In the genomic region with DNA sequence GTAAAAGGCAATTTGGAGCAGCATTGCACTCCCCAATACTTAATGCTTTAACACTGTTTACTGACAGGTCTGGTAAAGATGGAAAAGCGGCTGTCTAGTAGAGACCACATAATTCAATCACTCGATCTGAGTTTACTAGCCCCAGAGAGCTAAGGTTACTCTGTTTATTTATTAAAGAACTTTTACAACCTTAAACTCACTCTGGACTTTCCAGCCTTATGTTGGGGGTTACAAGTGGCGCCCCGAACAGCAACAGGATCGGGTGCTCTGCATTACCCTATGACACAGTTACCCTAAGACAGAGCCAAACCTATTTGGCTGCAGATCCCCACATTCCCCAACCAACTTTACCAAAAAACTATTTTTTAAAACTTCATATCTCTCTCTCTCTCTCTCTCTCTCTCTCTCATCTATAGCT, we compare ENCODE assay signal across 1 cellular context.
TF ChIP-seq lines count a peak whose summit lies in the region.

No MANE protein-coding gene starts in this region.

TF ChIP-seq in HEK293, 187 proteins besides CTCF, POLR2A, EP300 and RAD21 (continued from another document and continues in another):
- TF ChIP-seq ZNF518A (tag by site-specific recombination; conservative IDR thresholded peaks at IDR 0.05; ENCODE audit: low read depth), result no peak
- TF ChIP-seq ZNF221 (tag by site-specific recombination; IDR thresholded peaks at IDR 0.05; ENCODE audit: borderline replicate concordance), result no peak
- TF ChIP-seq ZNF596 (tag by site-specific recombination; IDR thresholded peaks at IDR 0.05), result peak; percentile 93
- TF ChIP-seq, protein P1, sequence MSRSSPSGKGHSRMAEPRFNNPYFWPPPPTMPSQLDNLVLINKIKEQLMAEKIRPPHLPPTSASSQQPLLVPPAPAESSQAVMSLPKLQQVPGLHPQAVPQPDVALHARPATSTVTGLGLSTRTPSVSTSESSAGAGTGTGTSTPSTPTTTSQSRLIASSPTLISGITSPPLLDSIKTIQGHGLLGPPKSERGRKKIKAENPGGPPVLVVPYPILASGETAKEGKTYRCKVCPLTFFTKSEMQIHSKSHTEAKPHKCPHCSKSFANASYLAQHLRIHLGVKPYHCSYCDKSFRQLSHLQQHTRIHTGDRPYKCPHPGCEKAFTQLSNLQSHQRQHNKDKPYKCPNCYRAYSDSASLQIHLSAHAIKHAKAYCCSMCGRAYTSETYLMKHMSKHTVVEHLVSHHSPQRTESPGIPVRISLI (tag by site-specific recombination; IDR thresholded peaks at IDR 0.05), result no peak
- TF ChIP-seq ZNF521 (tag by site-specific recombination; IDR thresholded peaks at IDR 0.05), result no peak
- no peak for TF ChIP-seq ZNF223 (tag by site-specific recombination; IDR thresholded peaks at IDR 0.05)
- TF ChIP-seq ZNF791 (tag by site-specific recombination; IDR thresholded peaks at IDR 0.05), result no peak
- TF ChIP-seq ZSCAN5A (tag by site-specific recombination; IDR thresholded peaks at IDR 0.05), result no peak
- TF ChIP-seq, protein P2, sequence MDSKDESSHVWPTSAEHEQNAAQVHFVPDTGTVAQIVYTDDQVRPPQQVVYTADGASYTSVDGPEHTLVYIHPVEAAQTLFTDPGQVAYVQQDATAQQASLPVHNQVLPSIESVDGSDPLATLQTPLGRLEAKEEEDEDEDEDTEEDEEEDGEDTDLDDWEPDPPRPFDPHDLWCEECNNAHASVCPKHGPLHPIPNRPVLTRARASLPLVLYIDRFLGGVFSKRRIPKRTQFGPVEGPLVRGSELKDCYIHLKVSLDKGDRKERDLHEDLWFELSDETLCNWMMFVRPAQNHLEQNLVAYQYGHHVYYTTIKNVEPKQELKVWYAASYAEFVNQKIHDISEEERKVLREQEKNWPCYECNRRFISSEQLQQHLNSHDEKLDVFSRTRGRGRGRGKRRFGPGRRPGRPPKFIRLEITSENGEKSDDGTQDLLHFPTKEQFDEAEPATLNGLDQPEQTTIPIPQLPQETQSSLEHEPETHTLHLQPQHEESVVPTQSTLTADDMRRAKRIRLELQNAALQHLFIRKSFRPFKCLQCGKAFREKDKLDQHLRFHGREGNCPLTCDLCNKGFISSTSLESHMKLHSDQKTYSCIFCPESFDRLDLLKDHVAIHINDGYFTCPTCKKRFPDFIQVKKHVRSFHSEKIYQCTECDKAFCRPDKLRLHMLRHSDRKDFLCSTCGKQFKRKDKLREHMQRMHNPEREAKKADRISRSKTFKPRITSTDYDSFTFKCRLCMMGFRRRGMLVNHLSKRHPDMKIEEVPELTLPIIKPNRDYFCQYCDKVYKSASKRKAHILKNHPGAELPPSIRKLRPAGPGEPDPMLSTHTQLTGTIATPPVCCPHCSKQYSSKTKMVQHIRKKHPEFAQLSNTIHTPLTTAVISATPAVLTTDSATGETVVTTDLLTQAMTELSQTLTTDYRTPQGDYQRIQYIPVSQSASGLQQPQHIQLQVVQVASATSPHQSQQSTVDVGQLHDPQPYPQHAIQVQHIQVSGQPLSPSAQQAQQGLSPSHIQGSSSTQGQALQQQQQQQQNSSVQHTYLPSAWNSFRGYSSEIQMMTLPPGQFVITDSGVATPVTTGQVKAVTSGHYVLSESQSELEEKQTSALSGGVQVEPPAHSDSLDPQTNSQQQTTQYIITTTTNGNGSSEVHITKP (tag by site-specific recombination; IDR thresholded peaks at IDR 0.05), result no peak
- no peak for TF ChIP-seq ZFP37 (tag by site-specific recombination; IDR thresholded peaks at IDR 0.05)
- no peak for TF ChIP-seq SALL2 (tag by site-specific recombination; IDR thresholded peaks at IDR 0.05; ENCODE audit: borderline replicate concordance)
- TF ChIP-seq YY1 (tag by site-specific recombination; IDR thresholded peaks at IDR 0.05), result no peak
- TF ChIP-seq, protein P3, sequence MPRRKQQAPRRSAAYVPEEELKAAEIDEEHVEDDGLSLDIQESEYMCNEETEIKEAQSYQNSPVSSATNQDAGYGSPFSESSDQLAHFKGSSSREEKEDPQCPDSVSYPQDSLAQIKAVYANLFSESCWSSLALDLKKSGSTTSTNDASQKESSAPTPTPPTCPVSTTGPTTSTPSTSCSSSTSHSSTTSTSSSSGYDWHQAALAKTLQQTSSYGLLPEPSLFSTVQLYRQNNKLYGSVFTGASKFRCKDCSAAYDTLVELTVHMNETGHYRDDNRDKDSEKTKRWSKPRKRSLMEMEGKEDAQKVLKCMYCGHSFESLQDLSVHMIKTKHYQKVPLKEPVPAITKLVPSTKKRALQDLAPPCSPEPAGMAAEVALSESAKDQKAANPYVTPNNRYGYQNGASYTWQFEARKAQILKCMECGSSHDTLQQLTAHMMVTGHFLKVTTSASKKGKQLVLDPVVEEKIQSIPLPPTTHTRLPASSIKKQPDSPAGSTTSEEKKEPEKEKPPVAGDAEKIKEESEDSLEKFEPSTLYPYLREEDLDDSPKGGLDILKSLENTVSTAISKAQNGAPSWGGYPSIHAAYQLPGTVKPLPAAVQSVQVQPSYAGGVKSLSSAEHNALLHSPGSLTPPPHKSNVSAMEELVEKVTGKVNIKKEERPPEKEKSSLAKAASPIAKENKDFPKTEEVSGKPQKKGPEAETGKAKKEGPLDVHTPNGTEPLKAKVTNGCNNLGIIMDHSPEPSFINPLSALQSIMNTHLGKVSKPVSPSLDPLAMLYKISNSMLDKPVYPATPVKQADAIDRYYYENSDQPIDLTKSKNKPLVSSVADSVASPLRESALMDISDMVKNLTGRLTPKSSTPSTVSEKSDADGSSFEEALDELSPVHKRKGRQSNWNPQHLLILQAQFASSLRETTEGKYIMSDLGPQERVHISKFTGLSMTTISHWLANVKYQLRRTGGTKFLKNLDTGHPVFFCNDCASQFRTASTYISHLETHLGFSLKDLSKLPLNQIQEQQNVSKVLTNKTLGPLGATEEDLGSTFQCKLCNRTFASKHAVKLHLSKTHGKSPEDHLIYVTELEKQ (tag by site-specific recombination; IDR thresholded peaks at IDR 0.05; ENCODE audit: borderline replicate concordance), result peak; percentile 53; the same call in 1 of the 2 replicates
- TF ChIP-seq ZNF777 (tag by site-specific recombination; IDR thresholded peaks at IDR 0.05; ENCODE audit: borderline replicate concordance), result no peak
- TF ChIP-seq ZBTB21 (tag by site-specific recombination; IDR thresholded peaks at IDR 0.05), result no peak
- TF ChIP-seq MEIS1 (CRISPR knock-in tag; IDR thresholded peaks at IDR 0.05; ENCODE audit: borderline replicate concordance), result no peak
- TF ChIP-seq, protein P4, sequence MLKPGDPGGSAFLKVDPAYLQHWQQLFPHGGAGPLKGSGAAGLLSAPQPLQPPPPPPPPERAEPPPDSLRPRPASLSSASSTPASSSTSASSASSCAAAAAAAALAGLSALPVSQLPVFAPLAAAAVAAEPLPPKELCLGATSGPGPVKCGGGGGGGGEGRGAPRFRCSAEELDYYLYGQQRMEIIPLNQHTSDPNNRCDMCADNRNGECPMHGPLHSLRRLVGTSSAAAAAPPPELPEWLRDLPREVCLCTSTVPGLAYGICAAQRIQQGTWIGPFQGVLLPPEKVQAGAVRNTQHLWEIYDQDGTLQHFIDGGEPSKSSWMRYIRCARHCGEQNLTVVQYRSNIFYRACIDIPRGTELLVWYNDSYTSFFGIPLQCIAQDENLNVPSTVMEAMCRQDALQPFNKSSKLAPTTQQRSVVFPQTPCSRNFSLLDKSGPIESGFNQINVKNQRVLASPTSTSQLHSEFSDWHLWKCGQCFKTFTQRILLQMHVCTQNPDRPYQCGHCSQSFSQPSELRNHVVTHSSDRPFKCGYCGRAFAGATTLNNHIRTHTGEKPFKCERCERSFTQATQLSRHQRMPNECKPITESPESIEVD (tag by site-specific recombination; IDR thresholded peaks at IDR 0.05), result no peak; the same call in 1 of the 2 replicates
- TF ChIP-seq, protein P5, sequence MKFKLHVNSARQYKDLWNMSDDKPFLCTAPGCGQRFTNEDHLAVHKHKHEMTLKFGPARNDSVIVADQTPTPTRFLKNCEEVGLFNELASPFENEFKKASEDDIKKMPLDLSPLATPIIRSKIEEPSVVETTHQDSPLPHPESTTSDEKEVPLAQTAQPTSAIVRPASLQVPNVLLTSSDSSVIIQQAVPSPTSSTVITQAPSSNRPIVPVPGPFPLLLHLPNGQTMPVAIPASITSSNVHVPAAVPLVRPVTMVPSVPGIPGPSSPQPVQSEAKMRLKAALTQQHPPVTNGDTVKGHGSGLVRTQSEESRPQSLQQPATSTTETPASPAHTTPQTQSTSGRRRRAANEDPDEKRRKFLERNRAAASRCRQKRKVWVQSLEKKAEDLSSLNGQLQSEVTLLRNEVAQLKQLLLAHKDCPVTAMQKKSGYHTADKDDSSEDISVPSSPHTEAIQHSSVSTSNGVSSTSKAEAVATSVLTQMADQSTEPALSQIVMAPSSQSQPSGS (tag by site-specific recombination; IDR thresholded peaks at IDR 0.05; ENCODE audit: low read depth), result no peak
- TF ChIP-seq ZNF350 (tag by site-specific recombination; IDR thresholded peaks at IDR 0.05), result no peak
- TF ChIP-seq ZNF335 (tag by site-specific recombination; conservative IDR thresholded peaks at IDR 0.05), result no peak
- TF ChIP-seq ZNF138 (tag by site-specific recombination; IDR thresholded peaks at IDR 0.05; ENCODE audit: borderline replicate concordance), result no peak
- no peak for TF ChIP-seq ZNF792 (tag by site-specific recombination; IDR thresholded peaks at IDR 0.05)
- TF ChIP-seq, protein P6, sequence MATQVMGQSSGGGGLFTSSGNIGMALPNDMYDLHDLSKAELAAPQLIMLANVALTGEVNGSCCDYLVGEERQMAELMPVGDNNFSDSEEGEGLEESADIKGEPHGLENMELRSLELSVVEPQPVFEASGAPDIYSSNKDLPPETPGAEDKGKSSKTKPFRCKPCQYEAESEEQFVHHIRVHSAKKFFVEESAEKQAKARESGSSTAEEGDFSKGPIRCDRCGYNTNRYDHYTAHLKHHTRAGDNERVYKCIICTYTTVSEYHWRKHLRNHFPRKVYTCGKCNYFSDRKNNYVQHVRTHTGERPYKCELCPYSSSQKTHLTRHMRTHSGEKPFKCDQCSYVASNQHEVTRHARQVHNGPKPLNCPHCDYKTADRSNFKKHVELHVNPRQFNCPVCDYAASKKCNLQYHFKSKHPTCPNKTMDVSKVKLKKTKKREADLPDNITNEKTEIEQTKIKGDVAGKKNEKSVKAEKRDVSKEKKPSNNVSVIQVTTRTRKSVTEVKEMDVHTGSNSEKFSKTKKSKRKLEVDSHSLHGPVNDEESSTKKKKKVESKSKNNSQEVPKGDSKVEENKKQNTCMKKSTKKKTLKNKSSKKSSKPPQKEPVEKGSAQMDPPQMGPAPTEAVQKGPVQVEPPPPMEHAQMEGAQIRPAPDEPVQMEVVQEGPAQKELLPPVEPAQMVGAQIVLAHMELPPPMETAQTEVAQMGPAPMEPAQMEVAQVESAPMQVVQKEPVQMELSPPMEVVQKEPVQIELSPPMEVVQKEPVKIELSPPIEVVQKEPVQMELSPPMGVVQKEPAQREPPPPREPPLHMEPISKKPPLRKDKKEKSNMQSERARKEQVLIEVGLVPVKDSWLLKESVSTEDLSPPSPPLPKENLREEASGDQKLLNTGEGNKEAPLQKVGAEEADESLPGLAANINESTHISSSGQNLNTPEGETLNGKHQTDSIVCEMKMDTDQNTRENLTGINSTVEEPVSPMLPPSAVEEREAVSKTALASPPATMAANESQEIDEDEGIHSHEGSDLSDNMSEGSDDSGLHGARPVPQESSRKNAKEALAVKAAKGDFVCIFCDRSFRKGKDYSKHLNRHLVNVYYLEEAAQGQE (tag by site-specific recombination; IDR thresholded peaks at IDR 0.05), result no peak
- TF ChIP-seq FEZF1 (tag by site-specific recombination; IDR thresholded peaks at IDR 0.05), result peak; percentile 69
- no peak for TF ChIP-seq ZNF169 (tag by site-specific recombination; IDR thresholded peaks at IDR 0.05)
- TF ChIP-seq ZNF391 (tag by site-specific recombination; IDR thresholded peaks at IDR 0.05; ENCODE audit: borderline replicate concordance, low read depth), result no peak
- TF ChIP-seq ZNF473 (tag by site-specific recombination; IDR thresholded peaks at IDR 0.05), result no peak
- no peak for TF ChIP-seq KLF16 (tag by site-specific recombination; IDR thresholded peaks at IDR 0.05)
